18 cellular contexts compared by ENCODE assay signal in the genomic region with DNA sequence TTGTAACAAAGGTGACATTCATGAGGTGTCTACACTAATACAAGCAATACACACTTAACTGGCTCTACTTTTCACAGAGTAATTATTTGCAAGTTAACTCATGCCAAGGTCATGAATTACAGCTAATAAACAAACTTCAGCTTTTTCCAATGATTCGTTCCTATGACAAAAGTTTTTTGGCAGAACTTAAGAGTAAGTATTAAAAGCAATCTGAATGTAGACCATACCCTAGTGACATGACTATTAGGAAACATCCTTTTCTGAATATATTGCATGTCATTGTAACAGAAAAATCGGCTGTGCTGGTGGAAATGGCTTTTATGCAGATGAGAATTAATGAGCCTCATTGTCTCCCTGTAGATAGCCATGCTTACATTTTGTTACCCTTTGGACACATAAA.
DNase-seq lines count a peak whose midpoint lies in the region; ATAC-seq, FAIRE-seq and TF ChIP-seq lines count a peak whose summit lies in the region.
"Had no signal": no experiment of that assay in that cellular context is flagged by ENCODE, and none has a peak within 500 bp of the region (broad histone marks: within the 10 kb centered on the region; RNA-seq: fewer than 3 reads in every experiment).

No MANE protein-coding gene starts in this region.

- DNase-seq in A549 (ENCODE audit: low read depth in 1 of 2, low spot score in 1 of 2): no peak
- DNase-seq in GM04503 (ENCODE audit: low read depth): peak; percentile 28
- DNase-seq in RWPE2 (ENCODE audit: low spot score): no peak
- DNase-seq in fibroblast of the aortic adventitia (ENCODE audit: low read depth): peak; percentile 45
- no peak for DNase-seq in EL
- no peak for DNase-seq in GM13976 (ENCODE audit: low spot score)
- DNase-seq: CD4-positive, alpha-beta T cell; DMS79 treated with DMSO at 0.1 percent for 48 hours; GF-D8; KBM-7; NCI-H1092; NCI-H446; NCI-H748 treated with DMSO at 0.1 percent for 48 hours; SIG-M5; SW 1271 had no signal

- no peak for FAIRE-seq in A549 (lab: Jason Lieb, UNC)

- H3K4me2 ChIP-seq in A549: peak overlapping the region; percentile 17; the same call in 2 of the 3 replicates

- H3K4me1 ChIP-seq in A549: peaks cover 31% of the 10 kb centered on the region
- H3K4me1 ChIP-seq in RWPE2 (ENCODE audit: insufficient read depth, poor library complexity, severe bottlenecking): peaks cover 30% of the 10 kb centered on the region

- H3K27me3 ChIP-seq in RWPE2 (ENCODE audit: insufficient read depth, poor library complexity, severe bottlenecking): no peaks in the 10 kb centered on the region

- CTCF ChIA-PET in A549 (lab: Yijun Ruan, JAX): no interaction called here

- no peak for TF ChIP-seq EP300 in A549 (IDR thresholded peaks at IDR 0.05)

- 13% methylated on average over 2 of the region's 2 CpGs for WGBS in A549 (ENCODE audit: missing lambda C conversion rate)

- no peak overlapping the region for H3K4me3 ChIP-seq in A549
- H3K4me3 ChIP-seq in RWPE2 (ENCODE audit: severe bottlenecking): no peak overlapping the region
- H3K4me3 ChIP-seq in fibroblast of the aortic adventitia (ENCODE audit: low read depth, low read length): no peak overlapping the region

- TF ChIP-seq RAD21 in A549 (conservative IDR thresholded peaks at IDR 0.05 in 1 of 2, IDR thresholded peaks at IDR 0.05 in 1 of 2): no peak

- POLR2A ChIA-PET in A549 (lab: Yijun Ruan, JAX): no interaction called here

- no peak for TF ChIP-seq POLR2A in A549 (IDR thresholded peaks at IDR 0.05; ENCODE audit: low read length)

- H3K36me3 ChIP-seq in RWPE2 (ENCODE audit: low read depth): no peaks in the 10 kb centered on the region

- in situ Hi-C loops in GM13976 (cut with MboI; ENCODE audit: low sequenced_read_pairs, unreplicated experiment): no loop called here

- H3K9me3 ChIP-seq in A549 (no peaks in the 10 kb centered on the region), RWPE2 (ENCODE audit: severe bottlenecking) (no peaks in the 10 kb centered on the region)

- TF ChIP-seq CTCF in A549 (IDR thresholded peaks at IDR 0.05) (no peak), RWPE2 (IDR thresholded peaks at IDR 0.05; ENCODE audit: poor library complexity, severe bottlenecking) (no peak), fibroblast of the aortic adventitia (IDR thresholded peaks at IDR 0.05; ENCODE audit: insufficient read depth, low read length) (no peak), GM13976 (IDR thresholded peaks at IDR 0.05; ENCODE audit: borderline replicate concordance, control extremely low read depth, extremely low read depth, insufficient read depth, missing control alignments) (no peak)

- ATAC-seq in A549: no peak
- ATAC-seq in RWPE2 (ENCODE audit: low read depth): no peak
- ATAC-seq in HG03460 (IDR thresholded peaks at IDR 0.05; ENCODE audit: unreplicated experiment): no peak
- no peak for ATAC-seq in GM21515 (IDR thresholded peaks at IDR 0.05; ENCODE audit: unreplicated experiment)

- H3K27ac ChIP-seq in A549: peak overlapping the region in 1 of 2 experiments; percentile 63; a peak in 1 of 6 replicates
- H3K27ac ChIP-seq in RWPE2 (ENCODE audit: poor library complexity, severe bottlenecking): peak overlapping the region; percentile 31
- H3K27ac ChIP-seq: HL-60 had no signal

TF ChIP-seq in A549, 52 proteins besides CTCF, POLR2A, EP300 and RAD21:
- TF ChIP-seq BHLHE40 (IDR thresholded peaks at IDR 0.05; ENCODE audit: low read depth, low read length) (no peak), POLR2AphosphoS2 (conservative IDR thresholded peaks at IDR 0.05; ENCODE audit: low read length) (no peak), KDM5A (IDR thresholded peaks at IDR 0.05) (no peak), ESRRA (IDR thresholded peaks at IDR 0.05; ENCODE audit: borderline replicate concordance, low read length) (no peak), HOXA7 (CRISPR knock-in tag; IDR thresholded peaks at IDR 0.05) (no peak), EHMT2 (IDR thresholded peaks at IDR 0.05; ENCODE audit: low read depth) (no peak), EHF (CRISPR knock-in tag; IDR thresholded peaks at IDR 0.05) (no peak), CHD2 (IDR thresholded peaks at IDR 0.05; ENCODE audit: low read length, partially characterized antibody) (no peak), CHD4 (IDR thresholded peaks at IDR 0.05; ENCODE audit: borderline replicate concordance) (no peak), ZNF302 (CRISPR knock-in tag; IDR thresholded peaks at IDR 0.05) (no peak), FOSL2 (IDR thresholded peaks at IDR 0.05) (no peak), FOSL2 (CRISPR knock-in tag; IDR thresholded peaks at IDR 0.05) (no peak), ZC3H11A (IDR thresholded peaks at IDR 0.05) (no peak), ZFP36 (IDR thresholded peaks at IDR 0.05; ENCODE audit: borderline replicate concordance, partially characterized antibody) (no peak), TFCP2L1 (CRISPR knock-in tag; IDR thresholded peaks at IDR 0.05) (no peak), SREBF2 (IDR thresholded peaks at IDR 0.05) (no peak), MAZ (IDR thresholded peaks at IDR 0.05; ENCODE audit: borderline replicate concordance, low read depth, low read length) (no peak)
- TF ChIP-seq, protein P1, sequence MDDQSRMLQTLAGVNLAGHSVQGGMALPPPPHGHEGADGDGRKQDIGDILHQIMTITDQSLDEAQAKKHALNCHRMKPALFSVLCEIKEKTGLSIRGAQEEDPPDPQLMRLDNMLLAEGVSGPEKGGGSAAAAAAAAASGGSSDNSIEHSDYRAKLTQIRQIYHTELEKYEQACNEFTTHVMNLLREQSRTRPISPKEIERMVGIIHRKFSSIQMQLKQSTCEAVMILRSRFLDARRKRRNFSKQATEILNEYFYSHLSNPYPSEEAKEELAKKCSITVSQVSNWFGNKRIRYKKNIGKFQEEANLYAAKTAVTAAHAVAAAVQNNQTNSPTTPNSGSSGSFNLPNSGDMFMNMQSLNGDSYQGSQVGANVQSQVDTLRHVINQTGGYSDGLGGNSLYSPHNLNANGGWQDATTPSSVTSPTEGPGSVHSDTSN (IDR thresholded peaks at IDR 0.05): no peak
- TF ChIP-seq, protein P2, sequence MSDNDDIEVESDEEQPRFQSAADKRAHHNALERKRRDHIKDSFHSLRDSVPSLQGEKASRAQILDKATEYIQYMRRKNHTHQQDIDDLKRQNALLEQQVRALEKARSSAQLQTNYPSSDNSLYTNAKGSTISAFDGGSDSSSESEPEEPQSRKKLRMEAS (IDR thresholded peaks at IDR 0.05): no peak
- TF ChIP-seq, protein P3, sequence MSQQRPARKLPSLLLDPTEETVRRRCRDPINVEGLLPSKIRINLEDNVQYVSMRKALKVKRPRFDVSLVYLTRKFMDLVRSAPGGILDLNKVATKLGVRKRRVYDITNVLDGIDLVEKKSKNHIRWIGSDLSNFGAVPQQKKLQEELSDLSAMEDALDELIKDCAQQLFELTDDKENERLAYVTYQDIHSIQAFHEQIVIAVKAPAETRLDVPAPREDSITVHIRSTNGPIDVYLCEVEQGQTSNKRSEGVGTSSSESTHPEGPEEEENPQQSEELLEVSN (IDR thresholded peaks at IDR 0.05; ENCODE audit: borderline replicate concordance, low read depth): no peak
- TF ChIP-seq, protein P4, sequence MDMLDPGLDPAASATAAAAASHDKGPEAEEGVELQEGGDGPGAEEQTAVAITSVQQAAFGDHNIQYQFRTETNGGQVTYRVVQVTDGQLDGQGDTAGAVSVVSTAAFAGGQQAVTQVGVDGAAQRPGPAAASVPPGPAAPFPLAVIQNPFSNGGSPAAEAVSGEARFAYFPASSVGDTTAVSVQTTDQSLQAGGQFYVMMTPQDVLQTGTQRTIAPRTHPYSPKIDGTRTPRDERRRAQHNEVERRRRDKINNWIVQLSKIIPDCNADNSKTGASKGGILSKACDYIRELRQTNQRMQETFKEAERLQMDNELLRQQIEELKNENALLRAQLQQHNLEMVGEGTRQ (IDR thresholded peaks at IDR 0.05): no peak
TF ChIP-seq in A549: peak in this region for 0.

Comparison
In these comparisons a context has a peak if more than half of its experiments do, and no peak if none do; other contexts are left out.
1. DNase-seq: peak in GM04503 (single experiment) and fibroblast of the aortic adventitia (single experiment); none in A549 (0 of 2), RWPE2 (single experiment), EL (single experiment) and GM13976 (single experiment).